ENCODE assay signal across 16 cellular contexts in the genomic region with DNA sequence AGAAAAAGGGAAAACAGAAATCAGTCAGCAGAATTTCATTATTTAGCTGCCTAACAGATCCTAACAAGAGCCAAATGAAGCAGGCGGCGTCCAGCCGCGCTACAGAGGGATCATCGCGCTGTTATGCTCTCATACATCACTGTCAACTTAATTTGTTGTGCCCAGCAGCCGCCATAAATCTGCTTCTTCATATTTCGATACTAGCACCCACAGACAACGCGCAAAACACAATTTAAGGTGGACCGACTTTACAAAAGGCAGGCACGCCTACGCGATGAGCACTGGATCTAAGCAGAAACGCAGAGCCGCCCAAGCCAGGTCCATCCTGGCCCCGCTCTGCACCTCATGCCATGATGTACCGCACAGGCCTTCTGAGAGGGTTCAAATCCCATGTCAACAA.
"Had no signal": no experiment of that assay in that cellular context is flagged by ENCODE, and none has a peak within 500 bp of the region (broad histone marks: within the 10 kb centered on the region; RNA-seq: fewer than 3 reads in every experiment).

No MANE protein-coding gene starts in this region.

- H3K9me3 Mint-ChIP-seq: activated CD4-positive, alpha-beta memory T cell treated with anti-CD3 and anti-CD28 coated beads for 36 hours; activated naive CD8-positive, alpha-beta T cell treated with anti-CD3 and anti-CD28 coated beads for 36 hours; nephron; stimulated activated memory B cell treated with anti-CD40 and anti-IgM and Interleukin-4, amounts not matched to agents 10 μg/mL and 1 μg/mL and 100 μg/mL, for 72 hours had no signal

- H3K4me1 ChIP-seq: breast epithelium, esophagus squamous epithelium, parathyroid adenoma, upper lobe of right lung had no signal

- H3K4me3 ChIP-seq: breast epithelium, dorsolateral prefrontal cortex, esophagus squamous epithelium, upper lobe of right lung had no signal

- H3K9me3 ChIP-seq: breast epithelium, esophagus squamous epithelium, upper lobe of right lung had no signal

- H3K27ac ChIP-seq: breast epithelium, dorsolateral prefrontal cortex, esophagus squamous epithelium, parathyroid adenoma, upper lobe of right lung had no signal

- H3K27me3 Mint-ChIP-seq: activated CD4-positive, alpha-beta memory T cell treated with anti-CD3 and anti-CD28 coated beads for 36 hours; activated naive CD8-positive, alpha-beta T cell treated with anti-CD3 and anti-CD28 coated beads for 36 hours; stimulated activated memory B cell treated with anti-CD40 and anti-IgM and Interleukin-4, amounts not matched to agents 10 μg/mL and 1 μg/mL and 100 μg/mL, for 72 hours had no signal

- H3K79me2 ChIP-seq: parathyroid adenoma had no signal

- DNase-seq: activated CD4-positive, alpha-beta memory T cell treated with anti-CD3 and anti-CD28 coated beads for 36 hours; activated CD4-positive, alpha-beta T cell treated with anti-CD3 and anti-CD28 coated beads for 1 hour; activated gamma-delta T cell; activated naive CD8-positive, alpha-beta T cell treated with anti-CD3 and anti-CD28 coated beads for 36 hours; activated T-cell treated with anti-CD3 and anti-CD28 coated beads, Interleukin-2, amount 50 U/mL, for 48 hours; dorsolateral prefrontal cortex; esophagus squamous epithelium; foreskin fibroblast; mammary epithelial cell; small intestine; upper lobe of right lung had no signal

- H3K36me3 ChIP-seq: breast epithelium had no signal

- H3K4me3 Mint-ChIP-seq: activated CD4-positive, alpha-beta memory T cell treated with anti-CD3 and anti-CD28 coated beads for 36 hours; activated naive CD8-positive, alpha-beta T cell treated with anti-CD3 and anti-CD28 coated beads for 36 hours; nephron; stimulated activated memory B cell treated with anti-CD40 and anti-IgM and Interleukin-4, amounts not matched to agents 10 μg/mL and 1 μg/mL and 100 μg/mL, for 72 hours had no signal

- H3K9ac ChIP-seq: parathyroid adenoma had no signal

- H3K27ac Mint-ChIP-seq: activated CD4-positive, alpha-beta memory T cell treated with anti-CD3 and anti-CD28 coated beads for 36 hours; activated naive CD8-positive, alpha-beta T cell treated with anti-CD3 and anti-CD28 coated beads for 36 hours; nephron; stimulated activated memory B cell treated with anti-CD40 and anti-IgM and Interleukin-4, amounts not matched to agents 10 μg/mL and 1 μg/mL and 100 μg/mL, for 72 hours had no signal

- ATAC-seq: left lobe of liver; stimulated activated memory B cell treated with anti-CD40 and anti-IgM and Interleukin-4, amounts not matched to agents 10 μg/mL and 1 μg/mL and 100 μg/mL, for 72 hours; upper lobe of right lung had no signal

- H3K27me3 ChIP-seq: breast epithelium, dorsolateral prefrontal cortex, esophagus squamous epithelium, upper lobe of right lung had no signal

- H2AFZ ChIP-seq: parathyroid adenoma had no signal
